10 cellular contexts compared by ENCODE assay signal in the genomic region with DNA sequence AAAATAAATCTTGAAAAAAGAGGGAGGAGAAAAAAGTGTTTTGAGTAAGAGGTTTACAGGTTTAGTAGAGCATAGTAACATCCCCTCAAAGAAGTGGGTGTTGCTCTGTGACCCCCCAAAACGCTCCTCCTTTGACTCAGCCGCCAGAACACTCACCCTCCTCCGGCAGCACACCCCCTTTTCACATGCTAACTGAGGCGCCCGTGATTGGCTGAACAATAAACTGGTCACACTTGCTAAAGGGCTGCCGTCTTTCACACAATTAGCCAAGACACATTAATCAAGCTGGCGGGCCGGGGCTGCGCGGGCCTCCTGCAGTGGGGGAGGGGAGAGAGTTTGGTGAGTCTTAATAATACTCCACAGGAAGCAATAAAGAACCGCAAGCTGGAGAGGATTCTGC. TPM values are rescaled to one million over a fixed set of nuclear protein-coding genes. Genes with fewer than 3 reads are reported as not detected.
A peak's percentile ranks its signal among the peaks of the same experiment; 100 is the strongest.
DNase-seq lines count a peak whose midpoint lies in the region; ATAC-seq and TF ChIP-seq lines count a peak whose summit lies in the region.
"Had no signal": no experiment of that assay in that cellular context is flagged by ENCODE, and none has a peak within 500 bp of the region (broad histone marks: within the 10 kb centered on the region; RNA-seq: fewer than 3 reads in every experiment).

No MANE protein-coding gene starts in this region.

- H3K27ac Mint-ChIP-seq in activated CD4-positive, alpha-beta T cell treated with anti-CD3 and anti-CD28 coated beads for 36 hours, result no peak overlapping the region

- no peak overlapping the region for H3K4me3 Mint-ChIP-seq in activated CD4-positive, alpha-beta T cell treated with anti-CD3 and anti-CD28 coated beads for 36 hours

- peak overlapping the region; percentile 63 for H3K4me3 ChIP-seq in thoracic aorta
- H3K4me3 ChIP-seq: SJSA1 had no signal

- H3K27me3 Mint-ChIP-seq in activated CD4-positive, alpha-beta T cell treated with anti-CD3 and anti-CD28 coated beads for 36 hours, result peaks cover 11% of the 10 kb centered on the region

- POLR2A ChIA-PET in activated CD4-positive, alpha-beta T cell treated with anti-CD3 and anti-CD28 coated beads for 36 hours (lab: Charles Lee), result interaction anchor here (0.8 kb wide), 1 partner anchor 11 kb away, joined by 4 read pairs; no protein-coding TSS in a partner anchor

- H3K27ac ChIP-seq in thoracic aorta, result no peak overlapping the region
- H3K27ac ChIP-seq: C4-2B had no signal

- TF ChIP-seq CTCF in thoracic aorta (IDR thresholded peaks at IDR 0.05) (no peak), GM10266 (IDR thresholded peaks at IDR 0.05; ENCODE audit: control insufficient read depth, insufficient read depth, low read depth, missing control alignments) (no peak)

- H3K36me3 ChIP-seq in thoracic aorta, result no peaks in the 10 kb centered on the region
- H3K36me3 ChIP-seq: SJSA1 had no signal

- peaks cover 16% of the 10 kb centered on the region for H3K4me1 Mint-ChIP-seq in activated CD4-positive, alpha-beta T cell treated with anti-CD3 and anti-CD28 coated beads for 36 hours

- peak; percentile 82 for ATAC-seq in activated CD4-positive, alpha-beta T cell treated with anti-CD3 and anti-CD28 coated beads for 36 hours
- ATAC-seq in left colon (no peak), thoracic aorta (ENCODE audit: insufficient number of reproducible peaks, low FRiP score, low read depth) (no peak), GM19351 (IDR thresholded peaks at IDR 0.05; ENCODE audit: unreplicated experiment) (no peak)

- intact Hi-C loops in activated CD4-positive, alpha-beta T cell treated with anti-CD3 and anti-CD28 coated beads for 36 hours (cut with DNase I, micrococcal nuclease), result no loop called here
- intact Hi-C loops in left colon (cut with DNase I, micrococcal nuclease), result loop anchor here in 1 of 2 donors (10.0 kb wide), 1 partner anchor 316 kb away; no protein-coding TSS in a partner anchor

- H3K9me3 Mint-ChIP-seq in activated CD4-positive, alpha-beta T cell treated with anti-CD3 and anti-CD28 coated beads for 36 hours (ENCODE audit: low read depth), result no peaks in the 10 kb centered on the region

- H3K9me3 ChIP-seq in thoracic aorta, result no peaks in the 10 kb centered on the region
- H3K9me3 ChIP-seq: SJSA1 had no signal

- H3K4me1 ChIP-seq in thoracic aorta (ENCODE audit: control insufficient read depth in 1 of 2, low read depth in 2 of 2), result peaks cover 3 to 18% of the 10 kb centered on the region in 2 donors

- DNase-seq in activated CD4-positive, alpha-beta T cell treated with anti-CD3 and anti-CD28 coated beads for 36 hours, result peak; percentile 61
- DNase-seq in activated CD4-positive, alpha-beta T cell treated with anti-CD3 and anti-CD28 coated beads, Interleukin-2, amount 50 U/mL, for 1 hour, result no peak
- peak; percentile 53 to 58 for DNase-seq in activated T-cell treated with anti-CD3 and anti-CD28 coated beads, Interleukin-2, amount 50 U/mL, for 48 hours
- DNase-seq in left colon (peak; percentile 21 to 54), thoracic aorta (ENCODE audit: low spot score) (no peak), GM10266 (ENCODE audit: extremely low spot score) (no peak), NCI-H2029 treated with DMSO at 0.1 percent for 48 hours (lab: John Stamatoyannopoulos, UW) (no peak)

- CTCF ChIA-PET in activated CD4-positive, alpha-beta T cell treated with anti-CD3 and anti-CD28 coated beads for 36 hours (lab: Charles Lee), result interaction anchor here (0.5 to 6.0 kb wide), 6 partner anchors 10 to 1497 kb away, joined by 3 to 45 read pairs (median 4); no protein-coding TSS in a partner anchor

- no peaks in the 10 kb centered on the region for H3K27me3 ChIP-seq in thoracic aorta (replicated peaks; ENCODE audit: insufficient read depth)
- H3K27me3 ChIP-seq: SJSA1 had no signal

- H3K36me3 Mint-ChIP-seq in activated CD4-positive, alpha-beta T cell treated with anti-CD3 and anti-CD28 coated beads for 36 hours (ENCODE audit: low read depth), result no peaks in the 10 kb centered on the region

RNA-seq across cellular contexts. Expression of a gene that starts 52.4 kb away (rescaled TPM):
- total RNA-seq in activated CD4-positive, alpha-beta T cell treated with anti-CD3 and anti-CD28 coated beads for 36 hours, result not detected
- 1 to 10 TPM in 1 of 2 donors, under 1 TPM in 1; 0.24 to 1.4 TPM for total RNA-seq in left colon
- total RNA-seq in thoracic aorta, result 1 to 10 TPM; 1.5 to 8.3 TPM

Comparison
In these comparisons a context has a peak if more than half of its experiments do, and no peak if none do; other contexts are left out.
1. DNase-seq: peak in activated CD4-positive, alpha-beta T cell treated with anti-CD3 and anti-CD28 coated beads for 36 hours (single experiment), activated T-cell treated with anti-CD3 and anti-CD28 coated beads, Interleukin-2, amount 50 U/mL, for 48 hours (2 of 2) and left colon (2 of 2); none in activated CD4-positive, alpha-beta T cell treated with anti-CD3 and anti-CD28 coated beads, Interleukin-2, amount 50 U/mL, for 1 hour (single experiment), thoracic aorta (single experiment), GM10266 (single experiment) and NCI-H2029 treated with DMSO at 0.1 percent for 48 hours (single experiment).